ENCODE assay signal across 19 cellular contexts in the genomic region with DNA sequence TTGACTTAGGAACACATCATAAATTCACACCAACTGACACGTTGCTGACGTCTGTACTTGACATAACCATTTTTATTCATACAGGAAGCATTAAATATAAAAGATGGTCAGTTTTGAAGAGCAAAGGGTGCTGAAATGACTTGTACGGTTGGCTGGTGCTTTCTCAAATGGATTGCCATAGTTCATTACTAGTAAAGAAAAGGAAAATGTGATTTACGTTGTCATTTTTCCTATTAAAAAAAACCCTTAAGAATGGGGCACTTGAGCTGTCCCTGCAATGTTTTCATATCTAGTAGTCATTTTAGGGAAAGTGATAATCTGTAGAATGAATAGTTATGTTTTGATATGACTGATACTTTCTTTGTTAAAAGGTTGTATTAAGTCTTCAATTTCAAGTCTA. TPM values are rescaled to one million over a fixed set of nuclear protein-coding genes. Genes with fewer than 3 reads are reported as not detected.
"Had no signal": no experiment of that assay in that cellular context is flagged by ENCODE, and none has a peak within 500 bp of the region (broad histone marks: within the 10 kb centered on the region; RNA-seq: fewer than 3 reads in every experiment).

No MANE protein-coding gene starts in this region.

- H3K27ac Mint-ChIP-seq: brain; dendritic cell treated with granulocyte-macrophage colony-stimulating factor and Interleukin-4, amounts not matched to agents 40 ng/mL and 50 ng/mL, for 4 days; natural killer cell; progenitor cell of endocrine pancreas had no signal

- H3K27ac ChIP-seq: epithelial cell of prostate, gastroesophageal sphincter, left lung, upper lobe of right lung, VCaP had no signal

- H3K4me3 Mint-ChIP-seq: brain; dendritic cell treated with granulocyte-macrophage colony-stimulating factor and Interleukin-4, amounts not matched to agents 40 ng/mL and 50 ng/mL, for 4 days; effector memory CD8-positive, alpha-beta T cell; natural killer cell had no signal

- H3K9me3 ChIP-seq: gastroesophageal sphincter, left lung, mucosa of descending colon, upper lobe of right lung had no signal

- H3K4me1 Mint-ChIP-seq: brain had no signal

- H3K4me1 ChIP-seq: gastroesophageal sphincter, left lung, upper lobe of right lung had no signal

- DNase-seq: activated CD8-positive, alpha-beta memory T cell treated with anti-CD3 and anti-CD28 coated beads, Interleukin-2, amount 50 U/mL, for 4 hours; activated effector memory CD4-positive, alpha-beta T cell treated with anti-CD3 and anti-CD28 coated beads, Interleukin-2, amount 50 U/mL, for 16 hours; cerebellar nuclear complex; effector memory CD8-positive, alpha-beta T cell; left lung; mucosa of descending colon; natural killer cell; occipital lobe; right cardiac atrium; small intestine; stimulated activated naive CD4-positive, alpha-beta T cell; upper lobe of right lung had no signal

- H3K27me3 ChIP-seq: gastroesophageal sphincter, left lung, upper lobe of right lung had no signal

- H3K9me3 Mint-ChIP-seq: brain; dendritic cell treated with granulocyte-macrophage colony-stimulating factor and Interleukin-4, amounts not matched to agents 40 ng/mL and 50 ng/mL, for 4 days; effector memory CD8-positive, alpha-beta T cell; natural killer cell had no signal

- ATAC-seq: effector memory CD8-positive, alpha-beta T cell; gastroesophageal sphincter; left lung; mucosa of descending colon; natural killer cell; right cardiac atrium; upper lobe of right lung had no signal

- H3K4me3 ChIP-seq: gastroesophageal sphincter, left lung, mucosa of descending colon, upper lobe of right lung had no signal

- H3K27me3 Mint-ChIP-seq: brain, progenitor cell of endocrine pancreas had no signal

RNA-seq across cellular contexts. Expression of a gene that starts 22.5 kb away (rescaled TPM):
- total RNA-seq: gastroesophageal sphincter, left lung, mucosa of descending colon, natural killer cell, right cardiac atrium, temporal lobe, upper lobe of right lung had no signal
